In genomic region chr6:21173678-21174077, GRCh38 we compare ENCODE assay signal across 36 cellular contexts.
"Had no signal": no experiment of that assay in that cellular context is flagged by ENCODE, and none has a peak within 500 bp of the region (broad histone marks: within the 10 kb centered on the region; RNA-seq: fewer than 3 reads in every experiment).

No MANE protein-coding gene starts in this region.

- H3K4me3 ChIP-seq: PC-9 had no signal

- H3K4me2 ChIP-seq: PC-9 had no signal

- DNase-seq: activated CD4-positive, alpha-beta memory T cell treated with anti-CD3 and anti-CD28 coated beads, Interleukin-2, amount 10 ng/mL, durations not matched to agents 7 days and 5 days; activated CD4-positive, alpha-beta T cell treated with anti-CD3 and anti-CD28 coated beads for 1 hour; activated CD4-positive, alpha-beta T cell treated with anti-CD3 and anti-CD28 coated beads for 48 hours; activated CD4-positive, CD25-positive, alpha-beta regulatory T cell; activated CD8-positive, alpha-beta memory T cell treated with anti-CD3 and anti-CD28 coated beads for 24 hours; activated CD8-positive, alpha-beta memory T cell treated with anti-CD3 and anti-CD28 coated beads, Interleukin-2, amount 10 ng/mL, durations not matched to agents 7 days and 5 days; activated CD8-positive, alpha-beta memory T cell treated with anti-CD3 and anti-CD28 coated beads, Interleukin-2, amount 50 U/mL, for 48 hours; activated effector memory CD4-positive, alpha-beta T cell treated with anti-CD3 and anti-CD28 coated beads, Interleukin-2, amount 50 U/mL, for 16 hours; activated naive CD4-positive, alpha-beta T cell; activated naive CD4-positive, alpha-beta T cell treated with anti-CD3 and anti-CD28 coated beads, Interleukin-2, amount 50 U/mL, for 16 hours; activated naive CD8-positive, alpha-beta T cell treated with anti-CD3 and anti-CD28 coated beads for 36 hours; activated T-cell treated with anti-CD3 and anti-CD28 coated beads, Interleukin-2, amount 50 U/mL, for 72 hours; amniotic stem cell; aorta; brain microvascular endothelial cell; central memory CD4-positive, alpha-beta T cell; Karpas-422; NCI-H1105; NCI-H1436; NCI-H1694; NCI-H2081 treated with DMSO at 0.1 percent for 48 hours; NCI-H510A; NCI-H526; NCI-H748 treated with DMSO at 0.1 percent for 48 hours; NK-92 treated with Interleukin-12 subunit alpha and Interleukin-12 subunit beta, amount 100 ng/mL, for 24 hours; PC-9; SIG-M5; SW 1271; T-helper 1 cell; T-helper 2 cell; T-helper 9 cell had no signal

- ATAC-seq: activated CD8-positive, alpha-beta memory T cell treated with anti-CD3 and anti-CD28 coated beads, Interleukin-2, amount 10 ng/mL, durations not matched to agents 7 days and 5 days; activated T-cell treated with anti-CD3 and anti-CD28 coated beads, Interleukin-2, amount 50 U/mL, for 72 hours; activated T-helper 17 cell treated with anti-CD3 and anti-CD28 coated beads, Interleukin-2, amount 50 U/mL, for 72 hours; Right ventricle myocardium inferior had no signal

- H3K27ac ChIP-seq: brain microvascular endothelial cell, PC-9, RWPE1, VCaP had no signal

- FAIRE-seq: RCC 7860 had no signal

- H3K36me3 ChIP-seq: brain microvascular endothelial cell had no signal

- H3K27me3 ChIP-seq: brain microvascular endothelial cell had no signal

- H2AFZ ChIP-seq: PC-9 had no signal
